In the genomic region with DNA sequence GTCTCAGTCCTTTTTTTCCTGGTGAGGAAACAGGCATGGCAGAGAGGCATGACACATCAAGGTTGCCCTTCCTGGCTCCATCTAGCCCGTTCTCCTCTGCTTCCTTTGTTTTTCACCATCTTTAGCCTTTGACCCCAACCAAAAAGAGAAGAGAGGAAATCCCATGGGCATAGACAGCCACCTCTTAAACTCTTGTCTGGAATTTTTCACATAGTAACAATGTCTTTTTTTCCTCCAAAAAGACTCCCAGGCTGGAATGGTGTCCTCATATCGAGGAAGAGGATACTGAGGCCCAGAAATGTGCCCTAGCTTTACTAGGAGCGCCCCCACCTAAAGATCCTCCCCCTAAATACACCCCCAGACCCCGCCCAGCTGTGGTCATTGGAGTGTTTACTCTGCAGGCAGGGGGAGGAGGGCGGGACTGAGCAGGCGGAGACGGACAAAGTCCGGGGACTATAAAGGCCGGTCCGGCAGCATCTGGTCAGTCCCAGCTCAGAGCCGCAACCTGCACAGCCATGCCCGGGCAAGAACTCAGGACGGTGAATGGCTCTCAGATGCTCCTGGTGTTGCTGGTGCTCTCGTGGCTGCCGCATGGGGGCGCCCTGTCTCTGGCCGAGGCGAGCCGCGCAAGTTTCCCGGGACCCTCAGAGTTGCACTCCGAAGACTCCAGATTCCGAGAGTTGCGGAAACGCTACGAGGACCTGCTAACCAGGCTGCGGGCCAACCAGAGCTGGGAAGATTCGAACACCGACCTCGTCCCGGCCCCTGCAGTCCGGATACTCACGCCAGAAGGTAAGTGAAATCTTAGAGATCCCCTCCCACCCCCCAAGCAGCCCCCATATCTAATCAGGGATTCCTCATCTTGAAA, we compare ENCODE assay signal across 8 cellular contexts. TPM values are rescaled to one million over a fixed set of nuclear protein-coding genes. Genes with fewer than 3 reads are reported as not detected.
DNase-seq lines count a peak whose midpoint lies in the region; ATAC-seq and TF ChIP-seq lines count a peak whose summit lies in the region.

A gene with protein sequence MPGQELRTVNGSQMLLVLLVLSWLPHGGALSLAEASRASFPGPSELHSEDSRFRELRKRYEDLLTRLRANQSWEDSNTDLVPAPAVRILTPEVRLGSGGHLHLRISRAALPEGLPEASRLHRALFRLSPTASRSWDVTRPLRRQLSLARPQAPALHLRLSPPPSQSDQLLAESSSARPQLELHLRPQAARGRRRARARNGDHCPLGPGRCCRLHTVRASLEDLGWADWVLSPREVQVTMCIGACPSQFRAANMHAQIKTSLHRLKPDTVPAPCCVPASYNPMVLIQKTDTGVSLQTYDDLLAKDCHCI (plus strand): TSS at position 484 of the 868 bp plus-strand sequence. CDS start 32 bp downstream, at position 516.

- DNase-seq in BJ (ENCODE audit: low read depth): peak; percentile 59
- DNase-seq in H4 (ENCODE audit: low spot score): peak; percentile 94
- DNase-seq in epithelial cell of esophagus (ENCODE audit: low read depth): peak; percentile 49
- no peak for DNase-seq in NCI-H1092 (lab: John Stamatoyannopoulos, UW)

- peaks cover 6% of the 10 kb centered on the region for H3K4me1 ChIP-seq in muscle layer of colon (ENCODE audit: insufficient read depth, low read length)

- H3K36me3 ChIP-seq in BJ (ENCODE audit: control insufficient read depth, insufficient read depth, low read length): peaks cover 16% of the 10 kb centered on the region
- no peaks in the 10 kb centered on the region for H3K36me3 ChIP-seq in SU-DHL-6 (ENCODE audit: low read length)
- no peaks in the 10 kb centered on the region for H3K36me3 ChIP-seq in muscle layer of colon (ENCODE audit: insufficient read depth, low read length)

- H4K20me1 ChIP-seq in SU-DHL-6 (ENCODE audit: low read depth, low read length): no peaks in the 10 kb centered on the region

- H3K9me3 ChIP-seq in SU-DHL-6 (ENCODE audit: insufficient read depth, low read length) (no peaks in the 10 kb centered on the region), muscle layer of colon (ENCODE audit: low read length) (no peaks in the 10 kb centered on the region)

- no peak for ATAC-seq in HG03280 (IDR thresholded peaks at IDR 0.05; ENCODE audit: unreplicated experiment)
- ATAC-seq in HG02938 (IDR thresholded peaks at IDR 0.05; ENCODE audit: unreplicated experiment): no peak

- POLR2A ChIA-PET in BJ (lab: Charles Lee): interaction anchor here (0.6 to 0.8 kb wide), 2 partner anchors 57 to 60 kb away, joined by 3 to 7 read pairs; no protein-coding TSS in a partner anchor

- H3K79me2 ChIP-seq in SU-DHL-6 (ENCODE audit: insufficient read depth, low read length): no peaks in the 10 kb centered on the region

- H3K27me3 ChIP-seq in BJ (ENCODE audit: control insufficient read depth, insufficient read depth, low read length) (no peaks in the 10 kb centered on the region), SU-DHL-6 (ENCODE audit: low read length) (no peaks in the 10 kb centered on the region), muscle layer of colon (ENCODE audit: control insufficient read depth in 1 of 2, insufficient read depth in 2 of 2, low read length in 2 of 2) (peaks cover 0 to 5% of the 10 kb centered on the region in 2 donors)

- CTCF ChIA-PET in BJ (lab: Yijun Ruan, JAX): interaction anchor here (0.7 to 6.2 kb wide), 12 partner anchors 10 to 121 kb away, joined by 3 to 101 read pairs (median 4); a partner anchor contains a TSS

- H3K27ac ChIP-seq in SU-DHL-6 (ENCODE audit: low read depth, low read length) (no peak within 1 kb of the TSS), muscle layer of colon (ENCODE audit: low read depth, low read length) (peak within 1 kb of the TSS; percentile 23)

- H3F3A ChIP-seq in SU-DHL-6 (ENCODE audit: insufficient read depth): no peaks in the 10 kb centered on the region

- H2AFZ ChIP-seq in SU-DHL-6 (ENCODE audit: low read depth, low read length, severe bottlenecking): no peak within 1 kb of the TSS

- H3K9ac ChIP-seq in SU-DHL-6 (ENCODE audit: low read length) (no peak within 1 kb of the TSS), muscle layer of colon (ENCODE audit: low read length) (peak within 1 kb of the TSS; percentile 44)

- H3K4me3 ChIP-seq in BJ (ENCODE audit: low read depth, low read length): peak within 1 kb of the TSS; percentile 81
- no peak within 1 kb of the TSS for H3K4me3 ChIP-seq in SU-DHL-6 (ENCODE audit: insufficient read depth, low read length, poor library complexity, severe bottlenecking)
- H3K4me3 ChIP-seq in epithelial cell of esophagus (ENCODE audit: low read length): peak within 1 kb of the TSS; percentile 47
- H3K4me3 ChIP-seq in muscle layer of colon (ENCODE audit: low read depth in 1 of 2, low read length in 2 of 2): no peak within 1 kb of the TSS

- no peaks in the 10 kb centered on the region for H3K9me2 ChIP-seq in SU-DHL-6 (replicated peaks; ENCODE audit: insufficient read depth, low read length)

- TF ChIP-seq CTCF in BJ (IDR thresholded peaks at IDR 0.05; ENCODE audit: insufficient read depth, low read depth, low read length) (peak; percentile 89), SU-DHL-6 (IDR thresholded peaks at IDR 0.05; ENCODE audit: insufficient read depth, low read length, poor library complexity, severe bottlenecking) (peak; percentile 35), epithelial cell of esophagus (IDR thresholded peaks at IDR 0.05; ENCODE audit: insufficient read depth, low read depth, low read length, missing control alignments) (peak; percentile 57)

- no peak within 1 kb of the TSS for H3K4me2 ChIP-seq in SU-DHL-6 (ENCODE audit: low read depth, low read length, poor library complexity, severe bottlenecking)

RNA-seq across cellular contexts. Expression of the gene that starts here (rescaled TPM):
- polyA plus RNA-seq in BJ (2011; rRNA removed): 19.0 and 30.8 TPM in 2 replicates
- polyA minus RNA-seq in BJ (2011; rRNA and poly(A)+ RNA removed): 8.3 and 8.4 TPM in 2 replicates
- total RNA-seq in H4 (2014; rRNA removed; shearing (Covaris generic)): 376 and 378 TPM in 2 replicates

Comparison
In these comparisons a context has a peak if more than half of its experiments do, and no peak if none do; other contexts are left out.
1. H3K4me3 ChIP-seq: peak in BJ (single experiment) and epithelial cell of esophagus (single experiment); none in SU-DHL-6 (single experiment) and muscle layer of colon (0 of 2).
2. CTCF ChIP-seq: peak in every context shown above with its lines; median percentile 89 in BJ; 57 in epithelial cell of esophagus; 35 in SU-DHL-6.